ENCODE assay signal across 1 cellular context in the genomic region with DNA sequence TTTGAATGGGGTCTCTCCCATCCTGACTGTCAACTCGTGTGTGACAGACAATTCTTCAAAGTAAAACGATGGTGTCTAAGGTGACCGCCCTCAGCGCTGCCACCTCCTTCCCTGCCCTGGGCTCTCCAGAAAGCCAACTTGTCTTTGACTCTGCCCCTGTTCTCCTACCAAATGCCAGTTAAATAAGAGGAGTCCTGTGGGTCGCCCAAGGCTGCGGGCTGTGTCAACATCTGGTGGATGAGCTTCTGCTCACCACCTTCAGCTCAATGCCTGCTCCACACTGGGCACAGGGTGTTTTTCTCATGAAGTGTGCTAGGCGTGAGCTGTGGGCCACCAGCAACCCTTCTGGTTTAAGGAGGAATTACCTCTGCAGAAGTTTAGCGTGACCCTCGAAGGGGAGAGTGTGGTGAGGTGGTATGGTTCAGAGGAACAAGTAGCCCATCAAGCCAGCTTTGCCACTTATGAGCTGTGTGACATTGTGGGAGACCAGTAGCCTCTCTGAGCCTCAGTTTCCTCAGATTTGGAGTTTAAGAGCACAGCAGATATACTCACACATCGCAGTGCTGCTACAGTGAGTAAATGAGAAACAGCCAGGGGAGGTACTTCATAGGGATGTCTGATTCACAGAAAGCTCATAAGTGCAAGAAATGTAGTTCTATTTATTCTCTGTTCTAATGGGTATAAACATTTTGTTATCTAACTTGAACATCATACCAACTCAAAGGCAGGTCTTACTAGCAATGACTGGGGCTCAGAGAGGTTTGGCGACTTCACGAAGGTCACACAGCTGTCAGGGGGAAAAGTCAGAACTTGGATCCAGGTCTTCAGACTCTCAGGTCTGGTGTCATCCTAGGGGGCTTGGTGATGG.
TF ChIP-seq lines count a peak whose summit lies in the region.

No MANE protein-coding gene starts in this region.

TF ChIP-seq in HepG2, 621 proteins besides CTCF, POLR2A, EP300 and RAD21 (continued from another document):
- TF ChIP-seq, protein P1, sequence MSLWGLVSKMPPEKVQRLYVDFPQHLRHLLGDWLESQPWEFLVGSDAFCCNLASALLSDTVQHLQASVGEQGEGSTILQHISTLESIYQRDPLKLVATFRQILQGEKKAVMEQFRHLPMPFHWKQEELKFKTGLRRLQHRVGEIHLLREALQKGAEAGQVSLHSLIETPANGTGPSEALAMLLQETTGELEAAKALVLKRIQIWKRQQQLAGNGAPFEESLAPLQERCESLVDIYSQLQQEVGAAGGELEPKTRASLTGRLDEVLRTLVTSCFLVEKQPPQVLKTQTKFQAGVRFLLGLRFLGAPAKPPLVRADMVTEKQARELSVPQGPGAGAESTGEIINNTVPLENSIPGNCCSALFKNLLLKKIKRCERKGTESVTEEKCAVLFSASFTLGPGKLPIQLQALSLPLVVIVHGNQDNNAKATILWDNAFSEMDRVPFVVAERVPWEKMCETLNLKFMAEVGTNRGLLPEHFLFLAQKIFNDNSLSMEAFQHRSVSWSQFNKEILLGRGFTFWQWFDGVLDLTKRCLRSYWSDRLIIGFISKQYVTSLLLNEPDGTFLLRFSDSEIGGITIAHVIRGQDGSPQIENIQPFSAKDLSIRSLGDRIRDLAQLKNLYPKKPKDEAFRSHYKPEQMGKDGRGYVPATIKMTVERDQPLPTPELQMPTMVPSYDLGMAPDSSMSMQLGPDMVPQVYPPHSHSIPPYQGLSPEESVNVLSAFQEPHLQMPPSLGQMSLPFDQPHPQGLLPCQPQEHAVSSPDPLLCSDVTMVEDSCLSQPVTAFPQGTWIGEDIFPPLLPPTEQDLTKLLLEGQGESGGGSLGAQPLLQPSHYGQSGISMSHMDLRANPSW (CRISPR knock-in tag; IDR thresholded peaks at IDR 0.05; ENCODE audit: borderline replicate concordance) = 0 out of 2 replicates have a peak, but pooled peaks have one; percentile 67
- no peak for TF ChIP-seq SMC3 (IDR thresholded peaks at IDR 0.05; ENCODE audit: low read length)
- peak; percentile 70; the same call in 1 of the 2 replicates for TF ChIP-seq NCOA5 (CRISPR knock-in tag; IDR thresholded peaks at IDR 0.05)
- TF ChIP-seq KDM1A (CRISPR knock-in tag; IDR thresholded peaks at IDR 0.05) = peak; percentile 8; the same call in 1 of the 2 replicates
- peak; percentile 59 for TF ChIP-seq AGO2 (optimal IDR thresholded peaks at IDR 0.05; ENCODE audit: low read depth, low read length)
- TF ChIP-seq ZNF746 (CRISPR knock-in tag; IDR thresholded peaks at IDR 0.05) = peak; percentile 56; the same call in 1 of the 2 replicates
- TF ChIP-seq PITX1 (CRISPR knock-in tag; IDR thresholded peaks at IDR 0.05) = peak; percentile 47; the same call in 1 of the 2 replicates
- TF ChIP-seq ZNF12 (CRISPR knock-in tag; IDR thresholded peaks at IDR 0.05) = no peak
- peak; percentile 25; the same call in 1 of the 2 replicates for TF ChIP-seq ZFY (CRISPR knock-in tag; IDR thresholded peaks at IDR 0.05)
- peak; percentile 82 for TF ChIP-seq POLR2AphosphoS5 (IDR thresholded peaks at IDR 0.05; ENCODE audit: low read depth, low read length)
- TF ChIP-seq RFXAP (CRISPR knock-in tag; IDR thresholded peaks at IDR 0.05; ENCODE audit: borderline replicate concordance) = no peak
- peak; percentile 69 for TF ChIP-seq PRMT3 (CRISPR knock-in tag; IDR thresholded peaks at IDR 0.05; ENCODE audit: borderline replicate concordance, low read depth)
- TF ChIP-seq ZNF329 (CRISPR knock-in tag; IDR thresholded peaks at IDR 0.05; ENCODE audit: low read depth) = peak; percentile 45; the same call in 1 of the 2 replicates
- peak; percentile 2; the same call in 1 of the 2 replicates for TF ChIP-seq CBX5 (CRISPR knock-in tag; IDR thresholded peaks at IDR 0.05; ENCODE audit: borderline replicate concordance)
- TF ChIP-seq, protein P2, sequence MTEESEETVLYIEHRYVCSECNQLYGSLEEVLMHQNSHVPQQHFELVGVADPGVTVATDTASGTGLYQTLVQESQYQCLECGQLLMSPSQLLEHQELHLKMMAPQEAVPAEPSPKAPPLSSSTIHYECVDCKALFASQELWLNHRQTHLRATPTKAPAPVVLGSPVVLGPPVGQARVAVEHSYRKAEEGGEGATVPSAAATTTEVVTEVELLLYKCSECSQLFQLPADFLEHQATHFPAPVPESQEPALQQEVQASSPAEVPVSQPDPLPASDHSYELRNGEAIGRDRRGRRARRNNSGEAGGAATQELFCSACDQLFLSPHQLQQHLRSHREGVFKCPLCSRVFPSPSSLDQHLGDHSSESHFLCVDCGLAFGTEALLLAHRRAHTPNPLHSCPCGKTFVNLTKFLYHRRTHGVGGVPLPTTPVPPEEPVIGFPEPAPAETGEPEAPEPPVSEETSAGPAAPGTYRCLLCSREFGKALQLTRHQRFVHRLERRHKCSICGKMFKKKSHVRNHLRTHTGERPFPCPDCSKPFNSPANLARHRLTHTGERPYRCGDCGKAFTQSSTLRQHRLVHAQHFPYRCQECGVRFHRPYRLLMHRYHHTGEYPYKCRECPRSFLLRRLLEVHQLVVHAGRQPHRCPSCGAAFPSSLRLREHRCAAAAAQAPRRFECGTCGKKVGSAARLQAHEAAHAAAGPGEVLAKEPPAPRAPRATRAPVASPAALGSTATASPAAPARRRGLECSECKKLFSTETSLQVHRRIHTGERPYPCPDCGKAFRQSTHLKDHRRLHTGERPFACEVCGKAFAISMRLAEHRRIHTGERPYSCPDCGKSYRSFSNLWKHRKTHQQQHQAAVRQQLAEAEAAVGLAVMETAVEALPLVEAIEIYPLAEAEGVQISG (CRISPR knock-in tag; IDR thresholded peaks at IDR 0.05) = peak; percentile 29; the same call in 1 of the 2 replicates
- TF ChIP-seq XRCC5 (optimal IDR thresholded peaks at IDR 0.05; ENCODE audit: low read length) = peak; percentile 56
- TF ChIP-seq RXRA (CRISPR knock-in tag; IDR thresholded peaks at IDR 0.05) = 0 out of 2 replicates have a peak, but pooled peaks have one; percentile 8
- 0 out of 2 replicates have a peak, but pooled peaks have one; percentile 26 for TF ChIP-seq BRD4 (CRISPR knock-in tag; IDR thresholded peaks at IDR 0.05)
- TF ChIP-seq CCAR2 (optimal IDR thresholded peaks at IDR 0.05; ENCODE audit: low read depth, low read length) = peak; percentile 95
- TF ChIP-seq ZNF619 (CRISPR knock-in tag; IDR thresholded peaks at IDR 0.05) = 0 out of 2 replicates have a peak, but pooled peaks have one; percentile 43
- peak; percentile 79 for TF ChIP-seq ISL2 (CRISPR knock-in tag; IDR thresholded peaks at IDR 0.05)
- peak; percentile 95 for TF ChIP-seq ZNF768 (CRISPR knock-in tag; IDR thresholded peaks at IDR 0.05)
- TF ChIP-seq, protein P3, sequence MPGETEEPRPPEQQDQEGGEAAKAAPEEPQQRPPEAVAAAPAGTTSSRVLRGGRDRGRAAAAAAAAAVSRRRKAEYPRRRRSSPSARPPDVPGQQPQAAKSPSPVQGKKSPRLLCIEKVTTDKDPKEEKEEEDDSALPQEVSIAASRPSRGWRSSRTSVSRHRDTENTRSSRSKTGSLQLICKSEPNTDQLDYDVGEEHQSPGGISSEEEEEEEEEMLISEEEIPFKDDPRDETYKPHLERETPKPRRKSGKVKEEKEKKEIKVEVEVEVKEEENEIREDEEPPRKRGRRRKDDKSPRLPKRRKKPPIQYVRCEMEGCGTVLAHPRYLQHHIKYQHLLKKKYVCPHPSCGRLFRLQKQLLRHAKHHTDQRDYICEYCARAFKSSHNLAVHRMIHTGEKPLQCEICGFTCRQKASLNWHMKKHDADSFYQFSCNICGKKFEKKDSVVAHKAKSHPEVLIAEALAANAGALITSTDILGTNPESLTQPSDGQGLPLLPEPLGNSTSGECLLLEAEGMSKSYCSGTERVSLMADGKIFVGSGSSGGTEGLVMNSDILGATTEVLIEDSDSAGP (CRISPR knock-in tag; IDR thresholded peaks at IDR 0.05; ENCODE audit: borderline replicate concordance) = peak; percentile 64; the same call in 1 of the 2 replicates
- TF ChIP-seq, protein P4, sequence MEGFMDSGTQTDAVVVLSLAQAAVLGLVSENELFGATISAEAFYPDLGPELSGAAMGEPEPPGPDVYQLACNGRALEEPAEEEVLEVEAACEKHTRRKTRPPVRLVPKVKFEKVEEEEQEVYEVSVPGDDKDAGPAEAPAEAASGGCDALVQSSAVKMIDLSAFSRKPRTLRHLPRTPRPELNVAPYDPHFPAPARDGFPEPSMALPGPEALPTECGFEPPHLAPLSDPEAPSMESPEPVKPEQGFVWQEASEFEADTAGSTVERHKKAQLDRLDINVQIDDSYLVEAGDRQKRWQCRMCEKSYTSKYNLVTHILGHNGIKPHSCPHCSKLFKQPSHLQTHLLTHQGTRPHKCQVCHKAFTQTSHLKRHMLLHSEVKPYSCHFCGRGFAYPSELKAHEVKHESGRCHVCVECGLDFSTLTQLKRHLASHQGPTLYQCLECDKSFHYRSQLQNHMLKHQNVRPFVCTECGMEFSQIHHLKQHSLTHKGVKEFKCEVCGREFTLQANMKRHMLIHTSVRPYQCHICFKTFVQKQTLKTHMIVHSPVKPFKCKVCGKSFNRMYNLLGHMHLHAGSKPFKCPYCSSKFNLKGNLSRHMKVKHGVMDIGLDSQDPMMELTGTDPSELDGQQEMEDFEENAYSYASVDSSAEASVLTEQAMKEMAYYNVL (CRISPR knock-in tag; IDR thresholded peaks at IDR 0.05; ENCODE audit: borderline replicate concordance) = peak; percentile 78
- peak; percentile 46; the same call in 1 of the 2 replicates for TF ChIP-seq ATF7-NPFF (CRISPR knock-in tag; IDR thresholded peaks at IDR 0.05; ENCODE audit: low read depth)
- TF ChIP-seq KMT2B (CRISPR knock-in tag; IDR thresholded peaks at IDR 0.05) = peak; percentile 10; the same call in 1 of the 2 replicates
- TF ChIP-seq, protein P5, sequence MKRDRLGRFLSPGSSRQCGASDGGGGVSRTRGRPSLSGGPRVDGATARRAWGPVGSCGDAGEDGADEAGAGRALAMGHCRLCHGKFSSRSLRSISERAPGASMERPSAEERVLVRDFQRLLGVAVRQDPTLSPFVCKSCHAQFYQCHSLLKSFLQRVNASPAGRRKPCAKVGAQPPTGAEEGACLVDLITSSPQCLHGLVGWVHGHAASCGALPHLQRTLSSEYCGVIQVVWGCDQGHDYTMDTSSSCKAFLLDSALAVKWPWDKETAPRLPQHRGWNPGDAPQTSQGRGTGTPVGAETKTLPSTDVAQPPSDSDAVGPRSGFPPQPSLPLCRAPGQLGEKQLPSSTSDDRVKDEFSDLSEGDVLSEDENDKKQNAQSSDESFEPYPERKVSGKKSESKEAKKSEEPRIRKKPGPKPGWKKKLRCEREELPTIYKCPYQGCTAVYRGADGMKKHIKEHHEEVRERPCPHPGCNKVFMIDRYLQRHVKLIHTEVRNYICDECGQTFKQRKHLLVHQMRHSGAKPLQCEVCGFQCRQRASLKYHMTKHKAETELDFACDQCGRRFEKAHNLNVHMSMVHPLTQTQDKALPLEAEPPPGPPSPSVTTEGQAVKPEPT (CRISPR knock-in tag; IDR thresholded peaks at IDR 0.05; ENCODE audit: low read depth) = 0 out of 2 replicates have a peak, but pooled peaks have one; percentile 42
- peak; percentile 44; the same call in 1 of the 2 replicates for TF ChIP-seq REL (CRISPR knock-in tag; conservative IDR thresholded peaks at IDR 0.05)
- peak; percentile 36; the same call in 1 of the 2 replicates for TF ChIP-seq SRF (IDR thresholded peaks at IDR 0.05; ENCODE audit: low read depth, low read length)
- TF ChIP-seq, protein P6, sequence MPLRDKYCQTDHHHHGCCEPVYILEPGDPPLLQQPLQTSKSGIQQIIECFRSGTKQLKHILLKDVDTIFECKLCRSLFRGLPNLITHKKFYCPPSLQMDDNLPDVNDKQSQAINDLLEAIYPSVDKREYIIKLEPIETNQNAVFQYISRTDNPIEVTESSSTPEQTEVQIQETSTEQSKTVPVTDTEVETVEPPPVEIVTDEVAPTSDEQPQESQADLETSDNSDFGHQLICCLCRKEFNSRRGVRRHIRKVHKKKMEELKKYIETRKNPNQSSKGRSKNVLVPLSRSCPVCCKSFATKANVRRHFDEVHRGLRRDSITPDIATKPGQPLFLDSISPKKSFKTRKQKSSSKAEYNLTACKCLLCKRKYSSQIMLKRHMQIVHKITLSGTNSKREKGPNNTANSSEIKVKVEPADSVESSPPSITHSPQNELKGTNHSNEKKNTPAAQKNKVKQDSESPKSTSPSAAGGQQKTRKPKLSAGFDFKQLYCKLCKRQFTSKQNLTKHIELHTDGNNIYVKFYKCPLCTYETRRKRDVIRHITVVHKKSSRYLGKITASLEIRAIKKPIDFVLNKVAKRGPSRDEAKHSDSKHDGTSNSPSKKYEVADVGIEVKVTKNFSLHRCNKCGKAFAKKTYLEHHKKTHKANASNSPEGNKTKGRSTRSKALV (CRISPR knock-in tag; IDR thresholded peaks at IDR 0.05) = 0 out of 2 replicates have a peak, but pooled peaks have one; percentile 42
- TF ChIP-seq PHB2 (IDR thresholded peaks at IDR 0.05; ENCODE audit: partially characterized antibody) = no peak
- peak; percentile 78; the same call in 1 of the 2 replicates for TF ChIP-seq ZNF251 (CRISPR knock-in tag; IDR thresholded peaks at IDR 0.05)
